Comparison of ENCODE assay signal across 29 cellular contexts in genomic region chrX:136059350-136059749, GRCh38.
"Had no signal": no experiment of that assay in that cellular context is flagged by ENCODE, and none has a peak within 500 bp of the region (broad histone marks: within the 10 kb centered on the region; RNA-seq: fewer than 3 reads in every experiment).

No MANE protein-coding gene starts in this region.

- H3K27ac ChIP-seq: KMS-11, WERI-Rb-1 had no signal

- H3K4me3 ChIP-seq: Peyer's patch had no signal

- H3K27me3 ChIP-seq: Peyer's patch had no signal

- DNase-seq: activated CD4-positive, alpha-beta memory T cell treated with anti-CD3 and anti-CD28 coated beads, Interleukin-2, amount 10 ng/mL, durations not matched to agents 7 days and 5 days; activated CD4-positive, alpha-beta T cell treated with anti-CD3 and anti-CD28 coated beads for 1 hour; activated CD4-positive, alpha-beta T cell treated with anti-CD3 and anti-CD28 coated beads for 48 hours; activated CD4-positive, CD25-positive, alpha-beta regulatory T cell; activated CD8-positive, alpha-beta memory T cell treated with anti-CD3 and anti-CD28 coated beads for 24 hours; activated CD8-positive, alpha-beta memory T cell treated with anti-CD3 and anti-CD28 coated beads, Interleukin-2, amount 10 ng/mL, durations not matched to agents 7 days and 5 days; activated CD8-positive, alpha-beta memory T cell treated with anti-CD3 and anti-CD28 coated beads, Interleukin-2, amount 50 U/mL, for 48 hours; activated effector memory CD4-positive, alpha-beta T cell treated with Interleukin-2 at 50 U/mL for 16 hours; activated naive CD4-positive, alpha-beta T cell treated with anti-CD3 and anti-CD28 coated beads, Interleukin-2, amount 10 ng/mL, durations not matched to agents 7 days and 5 days; activated naive CD8-positive, alpha-beta T cell treated with anti-CD3 and anti-CD28 coated beads, Interleukin-2, amount 50 U/mL, for 24 hours; activated T-cell treated with anti-CD3 and anti-CD28 coated beads, Interleukin-2, amount 50 U/mL, for 48 hours; aorta; MM.1S; NCI-H1092; NCI-H1436 treated with DMSO at 0.1 percent for 48 hours; NCI-H1694 treated with DMSO at 0.1 percent for 48 hours; NCI-H2029; NCI-H510A; NCI-H526; NCI-H748 treated with DMSO at 0.1 percent for 48 hours; NK-92 treated with Interleukin-12 subunit alpha and Interleukin-12 subunit beta, amount 100 ng/mL, for 24 hours; PC-3; Peyer's patch; RPMI8226; SIG-M5; T1000; WERI-Rb-1 had no signal

- H3K9me3 Mint-ChIP-seq: activated CD4-positive, alpha-beta memory T cell treated with anti-CD3 and anti-CD28 coated beads, Interleukin-2, amount 10 ng/mL, durations not matched to agents 7 days and 5 days; activated naive CD4-positive, alpha-beta T cell treated with anti-CD3 and anti-CD28 coated beads, Interleukin-2, amount 10 ng/mL, durations not matched to agents 7 days and 5 days; activated naive CD8-positive, alpha-beta T cell treated with anti-CD3 and anti-CD28 coated beads, Interleukin-2, amount 50 U/mL, for 24 hours had no signal

- H3K27me3 Mint-ChIP-seq: activated CD4-positive, alpha-beta memory T cell treated with anti-CD3 and anti-CD28 coated beads, Interleukin-2, amount 10 ng/mL, durations not matched to agents 7 days and 5 days; activated CD8-positive, alpha-beta memory T cell treated with anti-CD3 and anti-CD28 coated beads, Interleukin-2, amount 10 ng/mL, durations not matched to agents 7 days and 5 days; activated naive CD4-positive, alpha-beta T cell treated with anti-CD3 and anti-CD28 coated beads, Interleukin-2, amount 10 ng/mL, durations not matched to agents 7 days and 5 days; activated naive CD8-positive, alpha-beta T cell; activated naive CD8-positive, alpha-beta T cell treated with anti-CD3 and anti-CD28 coated beads, Interleukin-2, amount 50 U/mL, for 24 hours had no signal

- H3K36me3 ChIP-seq: Peyer's patch, WERI-Rb-1 had no signal

- ATAC-seq: activated CD8-positive, alpha-beta memory T cell treated with anti-CD3 and anti-CD28 coated beads, Interleukin-2, amount 10 ng/mL, durations not matched to agents 7 days and 5 days; activated naive CD8-positive, alpha-beta T cell treated with anti-CD3 and anti-CD28 coated beads, Interleukin-2, amount 50 U/mL, for 24 hours; PC-3 had no signal

- H3K4me3 Mint-ChIP-seq: activated CD4-positive, alpha-beta memory T cell treated with anti-CD3 and anti-CD28 coated beads, Interleukin-2, amount 10 ng/mL, durations not matched to agents 7 days and 5 days; activated CD8-positive, alpha-beta memory T cell treated with anti-CD3 and anti-CD28 coated beads, Interleukin-2, amount 10 ng/mL, durations not matched to agents 7 days and 5 days; activated naive CD4-positive, alpha-beta T cell treated with anti-CD3 and anti-CD28 coated beads, Interleukin-2, amount 10 ng/mL, durations not matched to agents 7 days and 5 days; activated naive CD8-positive, alpha-beta T cell; activated naive CD8-positive, alpha-beta T cell treated with anti-CD3 and anti-CD28 coated beads, Interleukin-2, amount 50 U/mL, for 24 hours had no signal

- H3K27ac Mint-ChIP-seq: activated CD4-positive, alpha-beta memory T cell treated with anti-CD3 and anti-CD28 coated beads, Interleukin-2, amount 10 ng/mL, durations not matched to agents 7 days and 5 days; activated CD8-positive, alpha-beta memory T cell treated with anti-CD3 and anti-CD28 coated beads, Interleukin-2, amount 10 ng/mL, durations not matched to agents 7 days and 5 days; activated naive CD4-positive, alpha-beta T cell treated with anti-CD3 and anti-CD28 coated beads, Interleukin-2, amount 10 ng/mL, durations not matched to agents 7 days and 5 days; activated naive CD8-positive, alpha-beta T cell; activated naive CD8-positive, alpha-beta T cell treated with anti-CD3 and anti-CD28 coated beads, Interleukin-2, amount 50 U/mL, for 24 hours had no signal

- H3K4me1 ChIP-seq: Peyer's patch had no signal

- H3K9me3 ChIP-seq: Peyer's patch had no signal

- H3K36me3 Mint-ChIP-seq: activated CD8-positive, alpha-beta memory T cell treated with anti-CD3 and anti-CD28 coated beads, Interleukin-2, amount 10 ng/mL, durations not matched to agents 7 days and 5 days; activated naive CD4-positive, alpha-beta T cell treated with anti-CD3 and anti-CD28 coated beads, Interleukin-2, amount 10 ng/mL, durations not matched to agents 7 days and 5 days; activated naive CD8-positive, alpha-beta T cell had no signal
